19 cellular contexts compared by ENCODE assay signal in the genomic region with DNA sequence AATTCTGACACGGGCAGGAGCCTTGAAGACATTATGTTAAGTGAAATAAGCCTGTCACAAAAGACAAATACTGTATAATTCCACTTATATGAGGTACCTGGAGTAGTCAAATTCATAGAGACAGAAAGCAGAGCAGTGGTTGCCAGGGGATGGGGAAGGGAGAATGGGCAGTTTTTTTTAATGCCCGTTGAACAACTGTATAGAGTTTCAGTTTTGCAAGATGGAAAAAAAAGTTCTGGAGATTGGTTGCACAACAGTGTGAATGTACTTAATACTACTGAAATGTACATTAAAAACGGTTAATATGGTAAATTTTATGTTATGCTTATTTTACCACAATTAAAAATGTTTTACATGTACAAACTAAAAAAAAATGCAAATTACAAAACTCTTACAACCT.
"Had no signal": no experiment of that assay in that cellular context is flagged by ENCODE, and none has a peak within 500 bp of the region (broad histone marks: within the 10 kb centered on the region; RNA-seq: fewer than 3 reads in every experiment).

No MANE protein-coding gene starts in this region.

- H3K27ac ChIP-seq: body of pancreas, esophagus squamous epithelium, ovary, thoracic aorta had no signal

- ATAC-seq: body of pancreas; left ventricle myocardium superior; naive thymus-derived CD4-positive, alpha-beta T cell; sciatic nerve; stimulated activated naive B cell treated with anti-CD40 and anti-IgM and Interleukin-4, amounts not matched to agents 10 μg/mL and 1 μg/mL and 100 μg/mL, for 72 hours had no signal

- H3K27me3 Mint-ChIP-seq: activated CD4-positive, alpha-beta memory T cell treated with anti-CD3 and anti-CD28 coated beads, Interleukin-2, amount 10 ng/mL, durations not matched to agents 7 days and 5 days; naive thymus-derived CD4-positive, alpha-beta T cell; stimulated activated naive B cell treated with anti-CD40 and anti-IgM and Interleukin-4, amounts not matched to agents 10 μg/mL and 1 μg/mL and 100 μg/mL, for 72 hours had no signal

- H3K4me3 ChIP-seq: body of pancreas, esophagus squamous epithelium, ovary, smooth muscle cell, thoracic aorta had no signal

- H3K9me3 Mint-ChIP-seq: activated CD4-positive, alpha-beta memory T cell treated with anti-CD3 and anti-CD28 coated beads, Interleukin-2, amount 10 ng/mL, durations not matched to agents 7 days and 5 days; activated T-helper 2 cell treated with anti-CD3 and anti-CD28 coated beads, Interferon-gamma antibody, Interleukin-2, Interleukin-4, amounts not matched to agents 10 μg/mL and 5 μg/mL and 100 μg/mL, durations not matched to agents 14 hours and 24 hours and 36 hours; naive thymus-derived CD4-positive, alpha-beta T cell; stimulated activated naive B cell treated with anti-CD40 and anti-IgM and Interleukin-4, amounts not matched to agents 10 μg/mL and 1 μg/mL and 100 μg/mL, for 72 hours had no signal

- H3K36me3 ChIP-seq: ovary, thoracic aorta had no signal

- H3K27me3 ChIP-seq: body of pancreas, esophagus squamous epithelium, ovary had no signal

- H3K9me3 ChIP-seq: body of pancreas, esophagus squamous epithelium, ovary, thoracic aorta had no signal

- H3K4me3 Mint-ChIP-seq: activated CD4-positive, alpha-beta memory T cell treated with anti-CD3 and anti-CD28 coated beads, Interleukin-2, amount 10 ng/mL, durations not matched to agents 7 days and 5 days; naive thymus-derived CD4-positive, alpha-beta T cell; stimulated activated naive B cell treated with anti-CD40 and anti-IgM and Interleukin-4, amounts not matched to agents 10 μg/mL and 1 μg/mL and 100 μg/mL, for 72 hours had no signal

- H3K27ac Mint-ChIP-seq: activated CD4-positive, alpha-beta memory T cell treated with anti-CD3 and anti-CD28 coated beads, Interleukin-2, amount 10 ng/mL, durations not matched to agents 7 days and 5 days; activated T-helper 2 cell treated with anti-CD3 and anti-CD28 coated beads, Interferon-gamma antibody, Interleukin-2, Interleukin-4, amounts not matched to agents 10 μg/mL and 5 μg/mL and 100 μg/mL, durations not matched to agents 14 hours and 24 hours and 36 hours; naive thymus-derived CD4-positive, alpha-beta T cell; stimulated activated naive B cell treated with anti-CD40 and anti-IgM and Interleukin-4, amounts not matched to agents 10 μg/mL and 1 μg/mL and 100 μg/mL, for 72 hours had no signal

- DNase-seq: activated CD4-positive, alpha-beta memory T cell treated with anti-CD3 and anti-CD28 coated beads, Interleukin-2, amount 10 ng/mL, durations not matched to agents 7 days and 5 days; activated CD4-positive, alpha-beta T cell treated with anti-CD3 and anti-CD28 coated beads for 48 hours; activated CD4-positive, CD25-positive, alpha-beta regulatory T cell; activated naive CD4-positive, alpha-beta T cell treated with Interleukin-2 at 50 U/mL for 16 hours; activated T-cell treated with anti-CD3 and anti-CD28 coated beads, Interleukin-2, amount 50 U/mL, for 1 hour; body of pancreas; dermis blood vessel endothelial cell; effector memory CD4-positive, alpha-beta T cell; esophagus squamous epithelium; left ventricle myocardium superior; mesenchymal stem cell; naive thymus-derived CD4-positive, alpha-beta T cell; ovary; stimulated activated CD4-positive, alpha-beta T cell treated with anti-CD3 and anti-CD28 coated beads, Interleukin-4, amount 100 ng/mL, for 24 hours; stimulated activated naive B cell treated with anti-CD40 and anti-IgM and Interleukin-4, amounts not matched to agents 10 μg/mL and 1 μg/mL and 100 μg/mL, for 72 hours had no signal
